ENCODE assay signal across 1 cellular context in the genomic region with DNA sequence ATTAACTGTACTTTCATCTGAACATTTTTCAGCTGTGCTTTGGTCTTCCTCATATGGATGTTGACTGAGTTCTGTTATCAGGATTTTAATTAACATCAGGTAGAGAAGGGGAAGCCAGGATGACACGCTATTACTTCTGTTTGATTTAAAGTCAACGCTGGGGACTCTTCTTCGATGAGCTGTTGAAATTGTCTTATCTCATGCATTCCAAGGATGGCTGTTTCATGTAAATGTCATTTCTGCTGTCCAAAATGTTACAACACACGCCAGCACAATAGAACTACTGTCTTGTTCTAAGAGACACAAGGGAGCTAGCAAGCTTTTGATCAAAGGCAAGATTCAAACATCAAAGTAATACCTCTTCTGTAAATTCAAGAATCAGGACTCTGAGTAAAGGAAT.
TF ChIP-seq lines count a peak whose summit lies in the region.

No MANE protein-coding gene starts in this region.

TF ChIP-seq in HepG2, 621 proteins besides CTCF, POLR2A, EP300 and RAD21 (continued from another document):
- TF ChIP-seq ZNF768 (CRISPR knock-in tag; IDR thresholded peaks at IDR 0.05): no peak
- no peak for TF ChIP-seq FOXA3 (CRISPR knock-in tag; IDR thresholded peaks at IDR 0.05)
- TF ChIP-seq ZNF124 (CRISPR knock-in tag; IDR thresholded peaks at IDR 0.05): no peak
- no peak for TF ChIP-seq ZNF350 (CRISPR knock-in tag; IDR thresholded peaks at IDR 0.05; ENCODE audit: borderline replicate concordance, low read depth)
- no peak for TF ChIP-seq SIN3A (IDR thresholded peaks at IDR 0.05; ENCODE audit: borderline replicate concordance, low read depth, low read length)
- TF ChIP-seq SRSF1 (optimal IDR thresholded peaks at IDR 0.05; ENCODE audit: low read depth, low read length): no peak
- no peak for TF ChIP-seq ZNF329 (CRISPR knock-in tag; IDR thresholded peaks at IDR 0.05; ENCODE audit: low read depth)
